Comparison of ENCODE assay signal across 33 cellular contexts in the genomic region with DNA sequence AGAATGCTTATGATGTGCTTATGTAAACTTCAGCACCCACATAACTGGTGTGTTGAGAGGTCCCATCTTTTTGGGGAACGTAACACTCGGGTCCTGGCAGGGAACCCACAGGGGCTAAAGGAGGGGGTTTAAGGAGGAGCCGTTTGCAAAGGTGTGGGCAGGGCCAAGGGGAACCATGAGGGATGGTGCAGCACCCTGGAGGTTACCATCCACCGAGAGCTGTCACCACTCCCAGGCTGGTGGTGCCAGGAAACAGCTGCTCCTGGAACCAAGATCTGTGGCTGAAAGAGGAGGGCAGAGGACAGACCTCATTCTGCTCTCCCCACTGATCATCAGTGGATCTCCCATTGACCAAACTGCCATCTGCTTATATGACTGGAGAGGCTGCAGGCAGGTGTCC. TPM values are rescaled to one million over a fixed set of nuclear protein-coding genes. Genes with fewer than 3 reads are reported as not detected.
"Had no signal": no experiment of that assay in that cellular context is flagged by ENCODE, and none has a peak within 500 bp of the region (broad histone marks: within the 10 kb centered on the region; RNA-seq: fewer than 3 reads in every experiment).

No MANE protein-coding gene starts in this region.

- H3K27ac Mint-ChIP-seq: immature natural killer cell; mesothelial cell of epicardium; naive B cell; natural killer cell; nephron progenitor cell; neural progenitor cell; stimulated activated memory B cell treated with anti-CD40 and anti-IgM and Interleukin-4, amounts not matched to agents 10 μg/mL and 1 μg/mL and 100 μg/mL, for 72 hours; stimulated activated naive CD8-positive, alpha-beta T cell treated with anti-CD3 and anti-CD28 coated beads, Interleukin-15, amount 100 ng/mL, for 72 hours had no signal

- H3K4me3 Mint-ChIP-seq: immature natural killer cell; mesothelial cell of epicardium; naive B cell; natural killer cell; nephron progenitor cell; neural progenitor cell; stimulated activated memory B cell treated with anti-CD40 and anti-IgM and Interleukin-4, amounts not matched to agents 10 μg/mL and 1 μg/mL and 100 μg/mL, for 72 hours; stimulated activated naive CD8-positive, alpha-beta T cell treated with anti-CD3 and anti-CD28 coated beads, Interleukin-15, amount 100 ng/mL, for 72 hours had no signal

- H3K4me2 ChIP-seq: neural progenitor cell had no signal

- H3K4me1 ChIP-seq: left ventricle myocardium inferior, neural progenitor cell, pancreas, prostate gland, sigmoid colon, thyroid gland, transverse colon, vagina had no signal

- H3K9ac ChIP-seq: neural progenitor cell had no signal

- H3K27me3 ChIP-seq: neural progenitor cell, pancreas, thyroid gland, upper lobe of left lung, vagina had no signal

- H3K9me3 ChIP-seq: pancreas, prostate gland, sigmoid colon, thyroid gland, transverse colon, vagina had no signal

- H3K4me3 ChIP-seq: left ventricle myocardium inferior, lung, neural progenitor cell, pancreas, prostate gland, sigmoid colon, thyroid gland, transverse colon, upper lobe of left lung, vagina had no signal

- H3K9me3 Mint-ChIP-seq: natural killer cell had no signal

- H3K36me3 ChIP-seq: left ventricle myocardium inferior, neural progenitor cell, pancreas, prostate gland, sigmoid colon, thyroid gland, transverse colon, upper lobe of left lung, vagina had no signal

- DNase-seq: hippocampal formation; immature natural killer cell; kidney; left colon; left ventricle myocardium inferior; mesendoderm; naive B cell; natural killer cell; nephron progenitor cell; pancreas; posterior cingulate gyrus; retina; right cardiac atrium; sigmoid colon; small intestine; stimulated activated CD4-positive, alpha-beta T cell treated with anti-CD3 and anti-CD28 coated beads, Interleukin-1b, Interleukin-23, amount 100 ng/mL, for 48 hours; stimulated activated CD4-positive, alpha-beta T cell treated with anti-CD3 and anti-CD28 coated beads, Interleukin-2, amount 100 ng/mL, for 48 hours; stimulated activated CD4-positive, alpha-beta T cell treated with anti-CD3 and anti-CD28 coated beads, Interleukin-4, amount 100 ng/mL, for 4 hours; stimulated activated CD8-positive, alpha-beta memory T cell treated with anti-CD3 and anti-CD28 coated beads, Interleukin-4, amount 100 ng/mL, for 48 hours; stimulated activated naive CD4-positive, alpha-beta T cell treated with Interleukin-2 at 50 U/mL for 16 hours; stimulated activated naive CD8-positive, alpha-beta T cell treated with anti-CD3 and anti-CD28 coated beads, Interleukin-15, amount 100 ng/mL, for 72 hours; substantia nigra; thyroid gland; transverse colon; upper lobe of left lung had no signal

- H3K27ac ChIP-seq: left ventricle myocardium inferior, neural progenitor cell, pancreas, prostate gland, sigmoid colon, thyroid gland, transverse colon, upper lobe of left lung, vagina had no signal

- H3K36me3 Mint-ChIP-seq: immature natural killer cell; naive B cell; neural progenitor cell; stimulated activated memory B cell treated with anti-CD40 and anti-IgM and Interleukin-4, amounts not matched to agents 10 μg/mL and 1 μg/mL and 100 μg/mL, for 72 hours had no signal

- H3K4me1 Mint-ChIP-seq: immature natural killer cell; mesothelial cell of epicardium; naive B cell; natural killer cell; nephron progenitor cell; neural progenitor cell; stimulated activated naive CD8-positive, alpha-beta T cell treated with anti-CD3 and anti-CD28 coated beads, Interleukin-15, amount 100 ng/mL, for 72 hours had no signal

RNA-seq across cellular contexts. Expression of a gene that starts 23.2 kb away (rescaled TPM):
- total RNA-seq: kidney, left ventricle myocardium inferior, lung, mesothelial cell of epicardium, natural killer cell, omental fat pad, pancreas, right cardiac atrium, sigmoid colon, temporal lobe, thyroid gland, transverse colon, upper lobe of left lung had no signal
- polyA plus RNA-seq: immature natural killer cell, lung, pancreas, right cardiac atrium, sigmoid colon, small intestine had no signal

RNA-seq across cellular contexts. Expression of a gene that starts 48.9 kb away (rescaled TPM):
- total RNA-seq: left ventricle myocardium inferior, mesothelial cell of epicardium, sigmoid colon had no signal
- polyA plus RNA-seq: immature natural killer cell had no signal
